1 cellular context compared by ENCODE assay signal in the genomic region with DNA sequence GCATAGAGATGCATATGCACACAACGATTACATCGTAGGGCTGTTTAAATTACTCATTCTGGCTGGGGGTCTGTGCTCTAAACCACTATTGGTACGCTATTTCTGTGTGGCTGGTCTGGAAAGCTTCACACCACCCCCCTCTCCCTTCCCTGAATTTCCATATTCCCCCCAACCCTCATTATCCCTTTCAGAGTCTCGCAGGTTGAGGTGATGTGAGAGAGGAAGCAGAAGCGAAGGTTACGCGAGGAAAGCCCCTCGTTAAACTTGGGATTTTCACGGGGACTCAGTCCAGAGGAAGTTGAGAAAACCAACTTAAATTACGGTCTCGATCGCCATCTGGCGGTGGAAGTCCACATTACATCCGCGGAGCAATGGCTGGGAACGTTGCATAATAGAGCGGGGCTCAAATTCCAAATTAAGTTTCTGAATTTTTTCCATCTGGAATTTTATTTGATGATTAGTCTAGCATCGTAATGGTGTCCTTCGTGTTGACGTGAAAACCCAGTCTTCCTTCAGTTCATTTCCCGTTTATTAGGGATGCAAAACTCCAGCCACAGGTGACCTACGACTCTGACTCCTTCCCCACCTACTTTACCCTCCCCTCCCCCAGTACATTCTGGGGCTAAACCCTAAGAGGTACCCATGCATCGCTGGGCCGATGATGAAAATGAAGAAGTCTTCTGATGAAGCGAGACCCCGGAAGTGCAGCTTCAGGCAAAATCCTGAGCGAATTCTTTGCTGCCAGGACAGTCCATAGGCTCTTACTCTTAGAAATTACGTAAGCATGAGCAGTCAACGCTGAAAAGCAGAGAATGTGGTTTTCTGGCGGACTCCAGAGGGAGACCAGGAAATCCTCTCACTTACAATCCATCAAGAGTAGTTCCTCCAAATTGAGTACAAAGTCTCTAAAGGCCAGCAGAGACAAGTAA.
TF ChIP-seq lines count a peak whose summit lies in the region.

No MANE protein-coding gene starts in this region.

TF ChIP-seq in HepG2, 621 proteins besides CTCF, POLR2A, EP300 and RAD21 (continued from another document and continues in another):
- TF ChIP-seq, protein P1, sequence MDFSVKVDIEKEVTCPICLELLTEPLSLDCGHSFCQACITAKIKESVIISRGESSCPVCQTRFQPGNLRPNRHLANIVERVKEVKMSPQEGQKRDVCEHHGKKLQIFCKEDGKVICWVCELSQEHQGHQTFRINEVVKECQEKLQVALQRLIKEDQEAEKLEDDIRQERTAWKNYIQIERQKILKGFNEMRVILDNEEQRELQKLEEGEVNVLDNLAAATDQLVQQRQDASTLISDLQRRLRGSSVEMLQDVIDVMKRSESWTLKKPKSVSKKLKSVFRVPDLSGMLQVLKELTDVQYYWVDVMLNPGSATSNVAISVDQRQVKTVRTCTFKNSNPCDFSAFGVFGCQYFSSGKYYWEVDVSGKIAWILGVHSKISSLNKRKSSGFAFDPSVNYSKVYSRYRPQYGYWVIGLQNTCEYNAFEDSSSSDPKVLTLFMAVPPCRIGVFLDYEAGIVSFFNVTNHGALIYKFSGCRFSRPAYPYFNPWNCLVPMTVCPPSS (IDR thresholded peaks at IDR 0.05) = no peak
- no peak for TF ChIP-seq FOXA3 (CRISPR knock-in tag; IDR thresholded peaks at IDR 0.05)
- no peak for TF ChIP-seq IRX3 (CRISPR knock-in tag; IDR thresholded peaks at IDR 0.05; ENCODE audit: borderline replicate concordance, low read depth)
- TF ChIP-seq ZNF841 (CRISPR knock-in tag; IDR thresholded peaks at IDR 0.05; ENCODE audit: borderline replicate concordance) = no peak
- no peak for TF ChIP-seq LCORL (IDR thresholded peaks at IDR 0.05)
- TF ChIP-seq LCORL (CRISPR knock-in tag; IDR thresholded peaks at IDR 0.05) = 0 out of 2 replicates have a peak, but pooled peaks have one; percentile 35
- TF ChIP-seq ZNF780A (CRISPR knock-in tag; IDR thresholded peaks at IDR 0.05) = no peak
- TF ChIP-seq ELF4 (CRISPR knock-in tag; IDR thresholded peaks at IDR 0.05; ENCODE audit: borderline replicate concordance) = no peak
- TF ChIP-seq ZNF891 (CRISPR knock-in tag; IDR thresholded peaks at IDR 0.05) = no peak
- no peak for TF ChIP-seq GATA4 (IDR thresholded peaks at IDR 0.05; ENCODE audit: borderline replicate concordance, low read depth)
- TF ChIP-seq MBD4 (IDR thresholded peaks at IDR 0.05; ENCODE audit: borderline replicate concordance, low read length) = no peak
- TF ChIP-seq, protein P2, sequence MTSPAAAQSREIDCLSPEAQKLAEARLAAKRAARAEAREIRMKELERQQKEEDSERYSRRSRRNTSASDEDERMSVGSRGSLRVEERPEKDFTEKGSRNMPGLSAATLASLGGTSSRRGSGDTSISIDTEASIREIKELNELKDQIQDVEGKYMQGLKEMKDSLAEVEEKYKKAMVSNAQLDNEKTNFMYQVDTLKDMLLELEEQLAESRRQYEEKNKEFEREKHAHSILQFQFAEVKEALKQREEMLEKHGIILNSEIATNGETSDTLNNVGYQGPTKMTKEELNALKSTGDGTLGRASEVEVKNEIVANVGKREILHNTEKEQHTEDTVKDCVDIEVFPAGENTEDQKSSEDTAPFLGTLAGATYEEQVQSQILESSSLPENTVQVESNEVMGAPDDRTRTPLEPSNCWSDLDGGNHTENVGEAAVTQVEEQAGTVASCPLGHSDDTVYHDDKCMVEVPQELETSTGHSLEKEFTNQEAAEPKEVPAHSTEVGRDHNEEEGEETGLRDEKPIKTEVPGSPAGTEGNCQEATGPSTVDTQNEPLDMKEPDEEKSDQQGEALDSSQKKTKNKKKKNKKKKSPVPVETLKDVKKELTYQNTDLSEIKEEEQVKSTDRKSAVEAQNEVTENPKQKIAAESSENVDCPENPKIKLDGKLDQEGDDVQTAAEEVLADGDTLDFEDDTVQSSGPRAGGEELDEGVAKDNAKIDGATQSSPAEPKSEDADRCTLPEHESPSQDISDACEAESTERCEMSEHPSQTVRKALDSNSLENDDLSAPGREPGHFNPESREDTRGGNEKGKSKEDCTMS (CRISPR knock-in tag; conservative IDR thresholded peaks at IDR 0.05) = no peak
- TF ChIP-seq RBM39 (IDR thresholded peaks at IDR 0.05; ENCODE audit: low read depth, low read length, poor library complexity, severe bottlenecking) = no peak
- no peak for TF ChIP-seq POLR2AphosphoS5 (IDR thresholded peaks at IDR 0.05; ENCODE audit: low read depth, low read length)
- TF ChIP-seq ESRRA (CRISPR knock-in tag; IDR thresholded peaks at IDR 0.05; ENCODE audit: low read depth) = no peak
- TF ChIP-seq ZNF337 (CRISPR knock-in tag; IDR thresholded peaks at IDR 0.05; ENCODE audit: borderline replicate concordance, low read depth) = no peak
- TF ChIP-seq ZNF878 (CRISPR knock-in tag; IDR thresholded peaks at IDR 0.05) = 0 out of 2 replicates have a peak, but pooled peaks have one; percentile 35
- TF ChIP-seq CAMTA2 (CRISPR knock-in tag; IDR thresholded peaks at IDR 0.05; ENCODE audit: borderline replicate concordance) = no peak
- no peak for TF ChIP-seq ZFP90 (CRISPR knock-in tag; IDR thresholded peaks at IDR 0.05; ENCODE audit: borderline replicate concordance)
- TF ChIP-seq GFI1 (CRISPR knock-in tag; IDR thresholded peaks at IDR 0.05; ENCODE audit: borderline replicate concordance) = no peak
- TF ChIP-seq MXD4 (CRISPR knock-in tag; IDR thresholded peaks at IDR 0.05) = 0 out of 2 replicates have a peak, but pooled peaks have one; percentile 27
- no peak for TF ChIP-seq CBX5 (CRISPR knock-in tag; IDR thresholded peaks at IDR 0.05; ENCODE audit: borderline replicate concordance)
- TF ChIP-seq KLF15 (CRISPR knock-in tag; IDR thresholded peaks at IDR 0.05; ENCODE audit: borderline replicate concordance) = no peak
- no peak for TF ChIP-seq MTF1 (CRISPR knock-in tag; IDR thresholded peaks at IDR 0.05)
- TF ChIP-seq MBNL3 (CRISPR knock-in tag; conservative IDR thresholded peaks at IDR 0.05) = no peak
- 0 out of 2 replicates have a peak, but pooled peaks have one; percentile 33 for TF ChIP-seq THAP11 (CRISPR knock-in tag; IDR thresholded peaks at IDR 0.05)
- TF ChIP-seq STAG1 (CRISPR knock-in tag; IDR thresholded peaks at IDR 0.05) = peak; percentile 84
- TF ChIP-seq GPBP1L1 (CRISPR knock-in tag; IDR thresholded peaks at IDR 0.05) = no peak
- no peak for TF ChIP-seq ZNF282 (IDR thresholded peaks at IDR 0.05; ENCODE audit: partially characterized antibody)
- TF ChIP-seq, protein P3, sequence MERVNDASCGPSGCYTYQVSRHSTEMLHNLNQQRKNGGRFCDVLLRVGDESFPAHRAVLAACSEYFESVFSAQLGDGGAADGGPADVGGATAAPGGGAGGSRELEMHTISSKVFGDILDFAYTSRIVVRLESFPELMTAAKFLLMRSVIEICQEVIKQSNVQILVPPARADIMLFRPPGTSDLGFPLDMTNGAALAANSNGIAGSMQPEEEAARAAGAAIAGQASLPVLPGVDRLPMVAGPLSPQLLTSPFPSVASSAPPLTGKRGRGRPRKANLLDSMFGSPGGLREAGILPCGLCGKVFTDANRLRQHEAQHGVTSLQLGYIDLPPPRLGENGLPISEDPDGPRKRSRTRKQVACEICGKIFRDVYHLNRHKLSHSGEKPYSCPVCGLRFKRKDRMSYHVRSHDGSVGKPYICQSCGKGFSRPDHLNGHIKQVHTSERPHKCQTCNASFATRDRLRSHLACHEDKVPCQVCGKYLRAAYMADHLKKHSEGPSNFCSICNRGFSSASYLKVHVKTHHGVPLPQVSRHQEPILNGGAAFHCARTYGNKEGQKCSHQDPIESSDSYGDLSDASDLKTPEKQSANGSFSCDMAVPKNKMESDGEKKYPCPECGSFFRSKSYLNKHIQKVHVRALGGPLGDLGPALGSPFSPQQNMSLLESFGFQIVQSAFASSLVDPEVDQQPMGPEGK (CRISPR knock-in tag; IDR thresholded peaks at IDR 0.05) = no peak
- no peak for TF ChIP-seq CCAR2 (optimal IDR thresholded peaks at IDR 0.05; ENCODE audit: low read depth, low read length)
- TF ChIP-seq ZFP1 (CRISPR knock-in tag; IDR thresholded peaks at IDR 0.05) = no peak
- TF ChIP-seq ZNF138 (CRISPR knock-in tag; IDR thresholded peaks at IDR 0.05; ENCODE audit: low read depth) = no peak
- no peak for TF ChIP-seq ZNF773 (CRISPR knock-in tag; IDR thresholded peaks at IDR 0.05; ENCODE audit: borderline replicate concordance)
- 0 out of 2 replicates have a peak, but pooled peaks have one; percentile 31 for TF ChIP-seq GABPB1 (CRISPR knock-in tag; IDR thresholded peaks at IDR 0.05)
- TF ChIP-seq CBX2 (IDR thresholded peaks at IDR 0.05; ENCODE audit: low read depth, low read length) = no peak
- TF ChIP-seq CBX2 (CRISPR knock-in tag; IDR thresholded peaks at IDR 0.05; ENCODE audit: low read depth) = no peak
- TF ChIP-seq RAD51 (IDR thresholded peaks at IDR 0.05; ENCODE audit: borderline replicate concordance) = no peak
- TF ChIP-seq ATM (IDR thresholded peaks at IDR 0.05; ENCODE audit: borderline replicate concordance) = no peak
- TF ChIP-seq, protein P4, sequence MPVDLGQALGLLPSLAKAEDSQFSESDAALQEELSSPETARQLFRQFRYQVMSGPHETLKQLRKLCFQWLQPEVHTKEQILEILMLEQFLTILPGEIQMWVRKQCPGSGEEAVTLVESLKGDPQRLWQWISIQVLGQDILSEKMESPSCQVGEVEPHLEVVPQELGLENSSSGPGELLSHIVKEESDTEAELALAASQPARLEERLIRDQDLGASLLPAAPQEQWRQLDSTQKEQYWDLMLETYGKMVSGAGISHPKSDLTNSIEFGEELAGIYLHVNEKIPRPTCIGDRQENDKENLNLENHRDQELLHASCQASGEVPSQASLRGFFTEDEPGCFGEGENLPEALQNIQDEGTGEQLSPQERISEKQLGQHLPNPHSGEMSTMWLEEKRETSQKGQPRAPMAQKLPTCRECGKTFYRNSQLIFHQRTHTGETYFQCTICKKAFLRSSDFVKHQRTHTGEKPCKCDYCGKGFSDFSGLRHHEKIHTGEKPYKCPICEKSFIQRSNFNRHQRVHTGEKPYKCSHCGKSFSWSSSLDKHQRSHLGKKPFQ (CRISPR knock-in tag; IDR thresholded peaks at IDR 0.05; ENCODE audit: insufficient replicate concordance) = no peak
- TF ChIP-seq HNRNPK (IDR thresholded peaks at IDR 0.05; ENCODE audit: low read depth, low read length, poor library complexity, severe bottlenecking) = peak; percentile 41
- no peak for TF ChIP-seq PRDM15 (CRISPR knock-in tag; IDR thresholded peaks at IDR 0.05)
- TF ChIP-seq FOXP4 (CRISPR knock-in tag; IDR thresholded peaks at IDR 0.05) = no peak
- TF ChIP-seq CBX1 (IDR thresholded peaks at IDR 0.05; ENCODE audit: low read depth) = no peak
- TF ChIP-seq TCF12 (IDR thresholded peaks at IDR 0.05) = no peak
- TF ChIP-seq TCF12 (CRISPR knock-in tag; IDR thresholded peaks at IDR 0.05) = no peak
- no peak for TF ChIP-seq NR2C2 (CRISPR knock-in tag; IDR thresholded peaks at IDR 0.05; ENCODE audit: borderline replicate concordance)
- TF ChIP-seq SIN3B (IDR thresholded peaks at IDR 0.05; ENCODE audit: low read length) = no peak
- no peak for TF ChIP-seq ZNF619 (CRISPR knock-in tag; IDR thresholded peaks at IDR 0.05)
- no peak for TF ChIP-seq ZNF446 (CRISPR knock-in tag; IDR thresholded peaks at IDR 0.05)
- no peak for TF ChIP-seq DMAP1 (CRISPR knock-in tag; IDR thresholded peaks at IDR 0.05)
- TF ChIP-seq ONECUT2 (CRISPR knock-in tag; IDR thresholded peaks at IDR 0.05) = no peak
- TF ChIP-seq ZBTB7A (CRISPR knock-in tag; IDR thresholded peaks at IDR 0.05) = no peak
